8 cellular contexts compared by ENCODE assay signal in the genomic region with DNA sequence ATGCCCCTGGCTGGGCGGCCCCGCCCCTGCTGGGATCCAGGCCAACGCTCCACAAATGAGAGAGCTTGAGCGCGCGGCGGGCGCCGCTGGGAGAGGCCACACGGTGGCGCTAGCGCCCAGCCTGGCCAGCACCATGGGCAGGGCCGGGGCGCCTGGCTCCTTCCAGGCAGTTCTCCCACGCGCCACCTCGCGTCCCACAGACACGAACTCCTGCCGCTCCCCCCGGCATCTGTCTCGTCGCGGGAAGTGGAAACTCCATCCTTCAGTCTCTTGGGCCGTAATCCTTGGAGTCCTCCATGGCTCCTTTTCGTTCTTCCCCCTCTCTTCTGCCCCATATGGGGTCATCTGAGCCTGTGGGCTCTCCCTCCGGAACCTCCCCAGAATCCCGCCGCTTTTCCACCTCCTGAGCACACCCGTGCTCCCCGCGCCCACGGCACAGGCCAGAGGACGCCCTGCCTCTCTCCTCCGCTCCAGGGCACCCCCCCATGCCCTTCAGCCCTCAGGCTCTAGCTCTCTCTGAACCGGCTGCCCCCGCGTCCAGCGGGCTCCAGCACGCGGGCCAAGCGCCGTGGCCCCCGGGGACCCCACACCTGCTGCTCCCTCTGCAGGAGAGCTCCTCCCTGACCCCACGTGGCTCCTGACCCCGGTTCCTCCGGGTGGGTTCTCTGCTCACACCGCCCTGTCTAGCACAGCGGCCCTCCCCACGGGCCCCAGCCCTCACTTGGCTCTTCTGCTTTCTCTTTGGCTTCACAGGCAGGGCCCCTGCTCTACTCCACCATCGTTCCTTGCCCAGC. TPM values are rescaled to one million over a fixed set of nuclear protein-coding genes. Genes with fewer than 3 reads are reported as not detected.
DNase-seq lines count a peak whose midpoint lies in the region; ATAC-seq lines count a peak whose summit lies in the region.

No MANE protein-coding gene starts in this region.

- no peaks in the 10 kb centered on the region for H3K36me3 ChIP-seq in endocrine pancreas (ENCODE audit: control insufficient read depth, insufficient read depth, low read length)
- H3K36me3 ChIP-seq in mesendoderm (ENCODE audit: control insufficient read depth, insufficient read depth, low read length): no peaks in the 10 kb centered on the region

- H3K18ac ChIP-seq in mesendoderm (ENCODE audit: low read length): no peak overlapping the region

- H3K4me3 ChIP-seq in endocrine pancreas (ENCODE audit: control insufficient read depth, insufficient read depth, low read length) (no peak overlapping the region), mesendoderm (ENCODE audit: low read length) (no peak overlapping the region)

- H3K79me2 ChIP-seq in mesendoderm (ENCODE audit: control insufficient read depth, insufficient read depth, low read length): no peaks in the 10 kb centered on the region

- H3K9ac ChIP-seq in endocrine pancreas (ENCODE audit: control insufficient read depth, insufficient read depth, low read length) (peak overlapping the region; percentile 69), mesendoderm (ENCODE audit: low read length) (peak overlapping the region; percentile 69)

- no peak overlapping the region for H3K27ac ChIP-seq in mesendoderm (ENCODE audit: low read depth, low read length)

- peak overlapping the region; percentile 87 for H3K56ac ChIP-seq in mesendoderm (ENCODE audit: low read length)

- DNase-seq in activated gamma-delta T cell treated with Interleukin-2 at 50 U/mL for 16 hours (peak; percentile 45), activated gamma-delta T cell (lab: John Stamatoyannopoulos, UW) (no peak), NCI-H774 (lab: John Stamatoyannopoulos, UW) (peak; percentile 91), mesendoderm (peak; percentile 89)
- peak; percentile 87 for DNase-seq in activated CD8-positive, alpha-beta memory T cell treated with anti-CD3 and anti-CD28 coated beads for 24 hours
- peak; percentile 38 to 56 (median 47) for DNase-seq in stimulated activated CD4-positive, alpha-beta T cell treated with anti-CD3 and anti-CD28 coated beads, TNF-alpha, amount 100 ng/mL, for 48 hours (ENCODE audit: low read depth in 3 of 3)

- no peak overlapping the region for H3K23ac ChIP-seq in mesendoderm (ENCODE audit: low read length)

- no peaks in the 10 kb centered on the region for H3K79me1 ChIP-seq in mesendoderm (ENCODE audit: low read length)

- H3K4me1 ChIP-seq in endocrine pancreas (ENCODE audit: control insufficient read depth, insufficient read depth, low read length) (no peaks in the 10 kb centered on the region), mesendoderm (ENCODE audit: control insufficient read depth, low read depth, low read length) (peaks cover 4% of the 10 kb centered on the region)

- no peak overlapping the region for H2BK15ac ChIP-seq in mesendoderm (replicated peaks; ENCODE audit: low read depth)

- H2BK5ac ChIP-seq in mesendoderm (ENCODE audit: low read length): no peak overlapping the region

- WGBS in mesendoderm (ENCODE audit: extremely low coverage, insufficient coverage, low lambda C conversion rate): no CpG with 5 or more reads among the region's 51 CpGs

- no peak overlapping the region for H2AK5ac ChIP-seq in mesendoderm (ENCODE audit: low read length)

- no peaks in the 10 kb centered on the region for H3K27me3 ChIP-seq in endocrine pancreas (ENCODE audit: control insufficient read depth, insufficient read depth, low read length)
- H3K27me3 ChIP-seq in mesendoderm (ENCODE audit: insufficient read depth, low read length, poor library complexity): no peaks in the 10 kb centered on the region

- H4K8ac ChIP-seq in mesendoderm (ENCODE audit: low read depth, low read length): no peak overlapping the region

- H4K5ac ChIP-seq in mesendoderm (ENCODE audit: low read length): no peak overlapping the region

- H3K4ac ChIP-seq in mesendoderm (ENCODE audit: low read depth, low read length): peak overlapping the region; percentile 28

- peak overlapping the region; percentile 84 for H3K4me2 ChIP-seq in mesendoderm (ENCODE audit: low read length)

- ATAC-seq in HG03432 (IDR thresholded peaks at IDR 0.05; ENCODE audit: unreplicated experiment): peak; percentile 90

- H2BK120ac ChIP-seq in mesendoderm (ENCODE audit: low read depth, low read length): no peak overlapping the region

- no peaks in the 10 kb centered on the region for H3K9me3 ChIP-seq in endocrine pancreas (ENCODE audit: control insufficient read depth, low read length)

RNA-seq across cellular contexts. Expression of a gene that starts 31.9 kb away (rescaled TPM):
- 0.48 TPM for polyA plus RNA-seq in mesendoderm (2013, experiment 1 of 2)
- 0.48 TPM for polyA plus RNA-seq in mesendoderm (2013, experiment 2 of 2)
